16 cellular contexts compared by ENCODE assay signal in the genomic region with DNA sequence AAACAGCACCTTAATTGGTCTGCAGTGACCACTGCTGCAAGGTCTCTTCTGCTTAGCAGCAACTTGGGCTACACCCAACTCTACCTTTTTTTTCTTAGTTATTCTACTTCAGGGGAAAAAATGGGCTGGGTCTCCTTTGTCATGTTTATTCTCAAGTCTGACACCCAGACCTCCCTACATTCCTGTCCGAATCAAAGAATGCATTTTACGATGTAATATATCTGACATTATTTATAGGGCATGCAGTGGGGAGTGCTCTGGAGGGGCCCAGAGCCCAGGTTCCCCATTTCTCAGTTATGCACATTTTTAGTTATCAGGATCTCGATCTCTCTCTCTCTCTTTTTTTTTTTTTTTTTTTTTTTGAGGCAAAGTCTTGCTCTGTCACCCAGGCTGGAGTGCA. TPM values are rescaled to one million over a fixed set of nuclear protein-coding genes. Genes with fewer than 3 reads are reported as not detected.
DNase-seq lines count a peak whose midpoint lies in the region; ATAC-seq and TF ChIP-seq lines count a peak whose summit lies in the region.
"Had no signal": no experiment of that assay in that cellular context is flagged by ENCODE, and none has a peak within 500 bp of the region (broad histone marks: within the 10 kb centered on the region; RNA-seq: fewer than 3 reads in every experiment).

No MANE protein-coding gene starts in this region.

- H3K79me2 ChIP-seq in mesendoderm (ENCODE audit: control insufficient read depth, insufficient read depth, low read length) = no peaks in the 10 kb centered on the region

- no peak overlapping the region for H3K4ac ChIP-seq in mesendoderm (ENCODE audit: low read depth, low read length)

- H3K36me3 Mint-ChIP-seq in WTC11 = no peaks in the 10 kb centered on the region
- H3K36me3 Mint-ChIP-seq: CD4-positive, CD25-positive, alpha-beta regulatory T cell had no signal

- H3K79me1 ChIP-seq in mesendoderm (ENCODE audit: low read length) = no peaks in the 10 kb centered on the region

- peak; percentile 11 for DNase-seq in KBM-7
- DNase-seq in WTC11 (ENCODE audit: low spot score) = no peak
- peak; percentile 71 for DNase-seq in mesendoderm
- DNase-seq in uterus = peak in 1 of 2 donors; percentile 62
- DNase-seq in NCI-H2081 treated with DMSO at 0.1 percent for 48 hours (lab: John Stamatoyannopoulos, UW) = no peak
- no peak for DNase-seq in MV-4-11 (lab: John Stamatoyannopoulos, UW)
- DNase-seq: Caco-2; CD4-positive, CD25-positive, alpha-beta regulatory T cell; DMS53; NCI-H1436; NCI-H2029 treated with DMSO at 0.1 percent for 48 hours; NCI-H510A; NCI-H774; SHP77 treated with DMSO at 0.1 percent for 48 hours had no signal

- no CpG with 5 or more reads among the region's 3 CpGs for WGBS in mesendoderm (ENCODE audit: extremely low coverage, insufficient coverage, low lambda C conversion rate)

- H3K4me3 ChIP-seq in mesendoderm (ENCODE audit: low read length) = no peak overlapping the region
- no peak overlapping the region for H3K4me3 ChIP-seq in uterus

- H3K36me3 ChIP-seq in mesendoderm (ENCODE audit: control insufficient read depth, insufficient read depth, low read length) = no peaks in the 10 kb centered on the region
- H3K36me3 ChIP-seq in uterus = no peaks in the 10 kb centered on the region

- no peak overlapping the region for H3K4me2 ChIP-seq in mesendoderm (ENCODE audit: low read length)

- H3K4me1 ChIP-seq in mesendoderm (ENCODE audit: control insufficient read depth, low read depth, low read length) (peaks cover 16% of the 10 kb centered on the region), uterus (no peaks in the 10 kb centered on the region)
- H3K4me1 ChIP-seq: Caco-2 had no signal

- no peaks in the 10 kb centered on the region for H3K27me3 ChIP-seq in mesendoderm (ENCODE audit: insufficient read depth, low read length, poor library complexity)
- H3K27me3 ChIP-seq in uterus = no peaks in the 10 kb centered on the region

- no peak overlapping the region for H3K18ac ChIP-seq in mesendoderm (ENCODE audit: low read length)

- H4K5ac ChIP-seq in mesendoderm (ENCODE audit: low read length) = no peak overlapping the region

- POLR2A ChIA-PET in WTC11 (lab: Charles Lee) = no interaction called here

- H3K9ac ChIP-seq in mesendoderm (ENCODE audit: low read length) = no peak overlapping the region

- ATAC-seq in WTC11 (peak; percentile 63), GM18907 (IDR thresholded peaks at IDR 0.05; ENCODE audit: unreplicated experiment) (no peak)
- ATAC-seq: HCT116 had no signal

- no peak overlapping the region for H2BK15ac ChIP-seq in mesendoderm (replicated peaks; ENCODE audit: low read depth)

- peak overlapping the region; percentile 30; the same call in 1 of the 2 replicates for H3K4me3 Mint-ChIP-seq in WTC11
- H3K4me3 Mint-ChIP-seq: CD4-positive, CD25-positive, alpha-beta regulatory T cell had no signal

- TF ChIP-seq CTCF in WTC11 (IDR thresholded peaks at IDR 0.05) = no peak
- TF ChIP-seq CTCF in uterus (IDR thresholded peaks at IDR 0.05) = no peak

- no peak overlapping the region for H4K8ac ChIP-seq in mesendoderm (ENCODE audit: low read depth, low read length)

- no peak for TF ChIP-seq POLR2A in uterus (IDR thresholded peaks at IDR 0.05)

- in situ Hi-C loops in KBM-7 (cut with MboI; ENCODE audit: low pct_unique_long_range_greater_than_20kb, low sequenced_read_pairs) = no loop called here

- intact Hi-C loops in uterus (cut with DNase I; ENCODE audit: low total_unique reads) = no loop called here

- H3K27ac ChIP-seq in mesendoderm (ENCODE audit: low read depth, low read length) (no peak overlapping the region), uterus (peak overlapping the region; percentile 61 to 63)

- CTCF ChIA-PET in WTC11 (lab: Charles Lee) = no interaction called here

- H3K4me1 Mint-ChIP-seq in WTC11 = peaks cover 50% of the 10 kb centered on the region
- H3K4me1 Mint-ChIP-seq: CD4-positive, CD25-positive, alpha-beta regulatory T cell had no signal

- no peak overlapping the region for H3K56ac ChIP-seq in mesendoderm (ENCODE audit: low read length)

- no peak overlapping the region for H3K23ac ChIP-seq in mesendoderm (ENCODE audit: low read length)

- no peak overlapping the region for H2BK120ac ChIP-seq in mesendoderm (ENCODE audit: low read depth, low read length)

- H3K27ac Mint-ChIP-seq in WTC11 = peak overlapping the region; percentile 86
- H3K27ac Mint-ChIP-seq: CD4-positive, CD25-positive, alpha-beta regulatory T cell had no signal

- H3K9me3 Mint-ChIP-seq in WTC11 = no peaks in the 10 kb centered on the region
- H3K9me3 Mint-ChIP-seq: CD4-positive, CD25-positive, alpha-beta regulatory T cell had no signal

- no peak overlapping the region for H2BK5ac ChIP-seq in mesendoderm (ENCODE audit: low read length)

- H3K9me3 ChIP-seq in uterus = no peaks in the 10 kb centered on the region
- H3K9me3 ChIP-seq: Caco-2 had no signal

- H3K27me3 Mint-ChIP-seq in WTC11 (ENCODE audit: low read depth) = no peaks in the 10 kb centered on the region

- no peak overlapping the region for H2AK5ac ChIP-seq in mesendoderm (ENCODE audit: low read length)

TF ChIP-seq in WTC11, 78 proteins besides CTCF, POLR2A, EP300 and RAD21:
- no peak for TF ChIP-seq SMAD4 (CRISPR knock-in tag; IDR thresholded peaks at IDR 0.05)
- TF ChIP-seq ZNF232 (CRISPR knock-in tag; IDR thresholded peaks at IDR 0.05) = no peak
- no peak for TF ChIP-seq ZNF138 (CRISPR knock-in tag; conservative IDR thresholded peaks at IDR 0.05)
- no peak for TF ChIP-seq ETV6 (CRISPR knock-in tag; IDR thresholded peaks at IDR 0.05)
TF ChIP-seq in WTC11: peak in this region for 0.

RNA-seq across cellular contexts. Expression of a gene that starts 50.5 kb away (rescaled TPM):
- 0.55 to 1.2 TPM (median 0.76 TPM) in 3 replicates for total RNA-seq in WTC11 (2021)
- polyA plus RNA-seq in mesendoderm (2013, experiment 1 of 2) = 0.42 TPM
- polyA plus RNA-seq in mesendoderm (2013, experiment 2 of 2) = 0.55 TPM
- not detected for total RNA-seq in uterus
- total RNA-seq: Caco-2; CD4-positive, CD25-positive, alpha-beta regulatory T cell had no signal
- polyA plus RNA-seq: CD4-positive, CD25-positive, alpha-beta regulatory T cell had no signal

Comparison
In these comparisons a context has a peak if more than half of its experiments do, and no peak if none do; other contexts are left out.
1. DNase-seq: peak in KBM-7 (single experiment) and mesendoderm (single experiment); none in WTC11 (single experiment), NCI-H2081 treated with DMSO at 0.1 percent for 48 hours (single experiment) and MV-4-11 (single experiment).